ENCODE assay signal across 8 cellular contexts in genomic region chr4:80540785-80541469, GRCh38.
DNase-seq lines count a peak whose midpoint lies in the region; ATAC-seq, FAIRE-seq and TF ChIP-seq lines count a peak whose summit lies in the region.

No MANE protein-coding gene starts in this region.

- no peaks in the 10 kb centered on the region for H3K27me3 ChIP-seq in GM12878 (replicated peaks in 1 of 2; ENCODE audit: control insufficient read depth in 2 of 2, insufficient read depth in 2 of 2, low read length in 1 of 2)
- H3K27me3 ChIP-seq in prostate gland (replicated peaks; ENCODE audit: insufficient read depth): no peaks in the 10 kb centered on the region

- intact Hi-C loops in GM12878 (cut with micrococcal nuclease; ENCODE audit: unreplicated experiment) (no loop called here), prostate gland (cut with DNase I) (no loop called here)

- CTCF ChIA-PET in GM12878 (lab: Yijun Ruan, JAX): interaction anchor here (1.9 kb wide), 1 partner anchor 499 kb away, joined by 6 read pairs; no protein-coding TSS in a partner anchor

- RAD21 ChIA-PET in GM12878 (lab: Charles Lee; ENCODE audit: unreplicated experiment): no interaction called here

- H3K27ac ChIP-seq in GM12878 (ENCODE audit: control insufficient read depth, insufficient read depth) (no peak overlapping the region), prostate gland (no peak overlapping the region)

- H2AFZ ChIP-seq in GM12878 (ENCODE audit: control insufficient read depth, low read depth, low read length): no peak overlapping the region

- SMC1A ChIA-PET in GM12878 (lab: Charles Lee; ENCODE audit: uncharacterized antibody, unreplicated experiment): no interaction called here

- TF ChIP-seq CTCF in GM12865 (IDR thresholded peaks at IDR 0.05; ENCODE audit: insufficient read depth, low read depth, low read length, missing control alignments): no peak
- TF ChIP-seq CTCF in GM12878 (IDR thresholded peaks at IDR 0.05 in 2 of 3, conservative IDR thresholded peaks at IDR 0.05 in 1 of 3; ENCODE audit: control insufficient read depth in 2 of 3, extremely low read depth in 1 of 3, insufficient read depth in 1 of 3, low read depth in 3 of 3, low read length in 3 of 3): no peak
- TF ChIP-seq CTCF in prostate gland (IDR thresholded peaks at IDR 0.05): no peak

- under 1% methylated on average over 5 of the region's 5 CpGs for WGBS in GM12878 (ENCODE audit: insufficient coverage, insufficient replicate concordance, low lambda C conversion rate, missing lambda C conversion rate)
- 59% methylated on average over 5 of the region's 5 CpGs for WGBS in prostate gland

- in situ Hi-C loops in GM12878 (cut with MboI): no loop called here

- H3K9me3 ChIP-seq in GM12878 (replicated peaks; ENCODE audit: control insufficient read depth, insufficient read depth, low read length) (no peaks in the 10 kb centered on the region; the same call in 2 of the 3 replicates), prostate gland (no peaks in the 10 kb centered on the region)

- H3K4me2 ChIP-seq in GM12878 (ENCODE audit: control insufficient read depth, insufficient read depth): peak overlapping the region; percentile 30

- no peaks in the 10 kb centered on the region for H3K79me2 ChIP-seq in GM12878 (ENCODE audit: control insufficient read depth, insufficient read depth, low read length)

- BruUV-seq in GM12878 (replicated peaks; lab: Mats Ljungman, UMichigan): no TSS peak

- POLR2A ChIA-PET in GM12878 (lab: Charles Lee): no interaction called here

- no peak for TF ChIP-seq POLR2A in GM12878 (IDR thresholded peaks at IDR 0.05; ENCODE audit: low read depth, low read length)
- no peak for TF ChIP-seq POLR2A in prostate gland (IDR thresholded peaks at IDR 0.05)

- H3K36me3 ChIP-seq in GM12878 (ENCODE audit: control insufficient read depth in 2 of 2, insufficient read depth in 2 of 2, low read length in 1 of 2) (no peaks in the 10 kb centered on the region), prostate gland (no peaks in the 10 kb centered on the region)

- H3K4me1 ChIP-seq in GM12878 (ENCODE audit: control insufficient read depth, insufficient read depth, low read length): peaks cover 13% of the 10 kb centered on the region; the same call in 1 of the 2 replicates
- no peaks in the 10 kb centered on the region for H3K4me1 ChIP-seq in prostate gland (replicated peaks)

- ATAC-seq in GM19463 (IDR thresholded peaks at IDR 0.05; ENCODE audit: unreplicated experiment): peak; percentile 95
- peak; percentile 94 for ATAC-seq in HG03095 (IDR thresholded peaks at IDR 0.05; ENCODE audit: unreplicated experiment)
- peak; percentile 95 for ATAC-seq in GM12878

- no peak overlapping the region for H3K9ac ChIP-seq in GM12878 (ENCODE audit: control insufficient read depth, insufficient read depth, low read length)

- H3K4me3 ChIP-seq in GM12865 (ENCODE audit: low read depth, low read length): no peak overlapping the region
- H3K4me3 ChIP-seq in GM12878: no peak overlapping the region
- H3K4me3 ChIP-seq in prostate gland: no peak overlapping the region

- no peak for TF ChIP-seq RAD21 in GM12878 (IDR thresholded peaks at IDR 0.05; ENCODE audit: insufficient read depth, low read depth, low read length)

- no peak for FAIRE-seq in GM12878 (lab: Jason Lieb, UNC)

- DNase-seq in GM12865 (ENCODE audit: low read depth): peak; percentile 44
- peak; percentile 36 for DNase-seq in GM12878 (ENCODE audit: low read depth, low spot score)
- no peak for DNase-seq in NCI-H510A treated with DMSO at 0.1 percent for 48 hours (lab: John Stamatoyannopoulos, UW)
- no peak for DNase-seq in MV-4-11 (lab: John Stamatoyannopoulos, UW)
- no peak for DNase-seq in medulla oblongata (ENCODE audit: extremely low spot score)
- DNase-seq in prostate gland (ENCODE audit: low spot score): no peak

- TF ChIP-seq EP300 in GM12878 (IDR thresholded peaks at IDR 0.05; ENCODE audit: borderline replicate concordance in 1 of 2, control insufficient read depth in 1 of 2, low read depth in 2 of 2, low read length in 2 of 2): no peak

- H4K20me1 ChIP-seq in GM12878 (ENCODE audit: control insufficient read depth, insufficient read depth): no peaks in the 10 kb centered on the region

TF ChIP-seq in GM12878, 131 proteins besides CTCF, POLR2A, EP300 and RAD21 (continues in another document):
- TF ChIP-seq SREBF1 (IDR thresholded peaks at IDR 0.05; ENCODE audit: low read length) (no peak), PML (IDR thresholded peaks at IDR 0.05; ENCODE audit: low read length) (0 out of 2 replicates have a peak, but pooled peaks have one; percentile 26), HDGF (IDR thresholded peaks at IDR 0.05) (no peak), KDM1A (IDR thresholded peaks at IDR 0.05; ENCODE audit: borderline replicate concordance) (no peak), RUNX3 (IDR thresholded peaks at IDR 0.05; ENCODE audit: low read length) (peak; percentile 95), NFXL1 (IDR thresholded peaks at IDR 0.05; ENCODE audit: borderline replicate concordance) (no peak), NKRF (conservative IDR thresholded peaks at IDR 0.05) (no peak), ZNF274 (IDR thresholded peaks at IDR 0.05; ENCODE audit: insufficient read depth, insufficient read length) (no peak), IRF4 (IDR thresholded peaks at IDR 0.05; ENCODE audit: low read depth, low read length) (peak; percentile 60; the same call in 1 of the 2 replicates), CBFB (IDR thresholded peaks at IDR 0.05; ENCODE audit: low read depth) (peak; percentile 42; the same call in 1 of the 2 replicates), ZNF687 (IDR thresholded peaks at IDR 0.05) (no peak), GABPA (IDR thresholded peaks at IDR 0.05; ENCODE audit: low read depth) (0 out of 2 replicates have a peak, but pooled peaks have one; percentile 18), SUPT20H (IDR thresholded peaks at IDR 0.05; ENCODE audit: borderline replicate concordance, control insufficient read depth, low read depth, low read length) (no peak), MYB (IDR thresholded peaks at IDR 0.05; ENCODE audit: borderline replicate concordance, low read depth, low read length) (no peak), RELB (IDR thresholded peaks at IDR 0.05; ENCODE audit: low read depth) (peak; percentile 46; the same call in 1 of the 2 replicates), TBL1XR1 (IDR thresholded peaks at IDR 0.05; ENCODE audit: low read depth, low read length) (no peak), MTA2 (IDR thresholded peaks at IDR 0.05; ENCODE audit: low read depth) (peak; percentile 97), CHD4 (IDR thresholded peaks at IDR 0.05) (no peak)

Comparison
In these comparisons a context has a peak if more than half of its experiments do, and no peak if none do; other contexts are left out.
1. DNase-seq: peak in GM12865 (single experiment) and GM12878 (single experiment); none in NCI-H510A treated with DMSO at 0.1 percent for 48 hours (single experiment), MV-4-11 (single experiment), medulla oblongata (single experiment) and prostate gland (single experiment).
2. Peak in every context shown above with its lines, with median percentiles within 50 percentile points of each other: ATAC-seq.